In the genomic region with DNA sequence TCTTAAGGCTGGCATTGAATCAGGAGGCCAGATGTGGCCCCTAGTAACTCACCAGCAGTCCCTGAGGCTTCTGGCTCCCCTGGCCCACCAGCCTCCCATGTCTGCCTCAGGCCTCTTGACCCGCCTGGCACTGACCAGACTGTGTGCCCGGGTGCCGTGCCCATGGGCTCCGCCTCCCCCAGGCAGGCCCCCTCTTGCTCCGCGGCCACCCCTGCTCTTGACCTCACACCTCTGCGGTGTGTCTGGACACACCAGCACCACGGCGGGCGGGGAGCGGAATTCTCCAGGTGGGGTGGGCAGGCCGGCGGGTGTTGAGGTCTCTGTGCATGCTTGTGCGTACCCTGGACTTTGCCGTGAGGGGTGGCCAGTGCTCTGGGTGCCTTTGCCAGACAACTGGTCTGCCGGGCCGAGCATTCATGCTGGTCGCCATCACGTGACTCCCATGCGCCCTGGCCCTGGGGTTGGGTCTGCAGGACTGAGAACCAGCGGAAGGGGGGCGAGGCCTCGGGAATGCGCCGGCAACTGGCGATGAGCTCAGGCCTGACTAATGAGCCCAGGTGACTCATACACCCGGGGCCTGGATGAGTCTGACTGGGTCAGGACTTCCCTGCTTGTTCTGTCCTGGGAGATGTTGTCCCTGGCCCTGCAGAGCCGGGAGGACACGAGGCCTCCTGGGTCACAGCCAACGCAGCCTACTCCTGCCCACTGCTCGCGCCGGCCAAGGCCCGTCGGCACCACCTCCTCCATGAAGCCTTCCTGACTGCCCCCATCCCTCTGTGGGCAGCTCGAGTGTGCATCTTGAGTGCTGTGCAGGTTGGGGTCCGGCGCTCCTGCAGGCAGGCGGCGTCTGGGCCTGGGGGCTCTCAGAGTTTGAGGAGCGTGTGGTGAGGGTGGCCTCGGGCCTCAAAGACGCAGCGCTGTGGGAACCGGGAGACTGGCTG, we compare ENCODE assay signal across 1 cellular context.
TF ChIP-seq lines count a peak whose summit lies in the region.

No MANE protein-coding gene starts in this region.

TF ChIP-seq in HepG2, 621 proteins besides CTCF, POLR2A, EP300 and RAD21 (continued from another document and continues in another):
- TF ChIP-seq, protein P1, sequence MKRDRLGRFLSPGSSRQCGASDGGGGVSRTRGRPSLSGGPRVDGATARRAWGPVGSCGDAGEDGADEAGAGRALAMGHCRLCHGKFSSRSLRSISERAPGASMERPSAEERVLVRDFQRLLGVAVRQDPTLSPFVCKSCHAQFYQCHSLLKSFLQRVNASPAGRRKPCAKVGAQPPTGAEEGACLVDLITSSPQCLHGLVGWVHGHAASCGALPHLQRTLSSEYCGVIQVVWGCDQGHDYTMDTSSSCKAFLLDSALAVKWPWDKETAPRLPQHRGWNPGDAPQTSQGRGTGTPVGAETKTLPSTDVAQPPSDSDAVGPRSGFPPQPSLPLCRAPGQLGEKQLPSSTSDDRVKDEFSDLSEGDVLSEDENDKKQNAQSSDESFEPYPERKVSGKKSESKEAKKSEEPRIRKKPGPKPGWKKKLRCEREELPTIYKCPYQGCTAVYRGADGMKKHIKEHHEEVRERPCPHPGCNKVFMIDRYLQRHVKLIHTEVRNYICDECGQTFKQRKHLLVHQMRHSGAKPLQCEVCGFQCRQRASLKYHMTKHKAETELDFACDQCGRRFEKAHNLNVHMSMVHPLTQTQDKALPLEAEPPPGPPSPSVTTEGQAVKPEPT (CRISPR knock-in tag; IDR thresholded peaks at IDR 0.05; ENCODE audit: low read depth), result 0 out of 2 replicates have a peak, but pooled peaks have one; percentile 53
- peak; percentile 81 for TF ChIP-seq FOXA3 (CRISPR knock-in tag; IDR thresholded peaks at IDR 0.05)
- TF ChIP-seq, protein P2, sequence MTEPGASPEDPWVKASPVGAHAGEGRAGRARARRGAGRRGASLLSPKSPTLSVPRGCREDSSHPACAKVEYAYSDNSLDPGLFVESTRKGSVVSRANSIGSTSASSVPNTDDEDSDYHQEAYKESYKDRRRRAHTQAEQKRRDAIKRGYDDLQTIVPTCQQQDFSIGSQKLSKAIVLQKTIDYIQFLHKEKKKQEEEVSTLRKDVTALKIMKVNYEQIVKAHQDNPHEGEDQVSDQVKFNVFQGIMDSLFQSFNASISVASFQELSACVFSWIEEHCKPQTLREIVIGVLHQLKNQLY (CRISPR knock-in tag; IDR thresholded peaks at IDR 0.05), result peak; percentile 99
- TF ChIP-seq, protein P3, sequence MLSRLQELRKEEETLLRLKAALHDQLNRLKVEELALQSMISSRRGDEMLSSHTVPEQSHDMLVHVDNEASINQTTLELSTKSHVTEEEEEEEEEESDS (CRISPR knock-in tag; IDR thresholded peaks at IDR 0.05; ENCODE audit: borderline replicate concordance), result no peak
- TF ChIP-seq SP5 (CRISPR knock-in tag; IDR thresholded peaks at IDR 0.05; ENCODE audit: borderline replicate concordance, low read depth), result peak; percentile 76
- TF ChIP-seq, protein P4, sequence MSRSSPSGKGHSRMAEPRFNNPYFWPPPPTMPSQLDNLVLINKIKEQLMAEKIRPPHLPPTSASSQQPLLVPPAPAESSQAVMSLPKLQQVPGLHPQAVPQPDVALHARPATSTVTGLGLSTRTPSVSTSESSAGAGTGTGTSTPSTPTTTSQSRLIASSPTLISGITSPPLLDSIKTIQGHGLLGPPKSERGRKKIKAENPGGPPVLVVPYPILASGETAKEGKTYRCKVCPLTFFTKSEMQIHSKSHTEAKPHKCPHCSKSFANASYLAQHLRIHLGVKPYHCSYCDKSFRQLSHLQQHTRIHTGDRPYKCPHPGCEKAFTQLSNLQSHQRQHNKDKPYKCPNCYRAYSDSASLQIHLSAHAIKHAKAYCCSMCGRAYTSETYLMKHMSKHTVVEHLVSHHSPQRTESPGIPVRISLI (CRISPR knock-in tag; IDR thresholded peaks at IDR 0.05; ENCODE audit: borderline replicate concordance), result no peak; the same call in 1 of the 2 replicates
- peak; percentile 54; the same call in 1 of the 2 replicates for TF ChIP-seq SSRP1 (CRISPR knock-in tag; IDR thresholded peaks at IDR 0.05)
- no peak for TF ChIP-seq ZNF33A (CRISPR knock-in tag; IDR thresholded peaks at IDR 0.05; ENCODE audit: borderline replicate concordance)
- no peak for TF ChIP-seq SMARCE1 (IDR thresholded peaks at IDR 0.05; ENCODE audit: borderline replicate concordance)
- peak; percentile 77; the same call in 1 of the 2 replicates for TF ChIP-seq TOPORS (CRISPR knock-in tag; IDR thresholded peaks at IDR 0.05)
- no peak; the same call in 1 of the 2 replicates for TF ChIP-seq SMYD3 (CRISPR knock-in tag; IDR thresholded peaks at IDR 0.05)
- TF ChIP-seq POLR2G (IDR thresholded peaks at IDR 0.05; ENCODE audit: low read depth, low read length), result 0 out of 2 replicates have a peak, but pooled peaks have one; percentile 10
- peak; percentile 53; the same call in 1 of the 2 replicates for TF ChIP-seq ZNF263 (CRISPR knock-in tag; IDR thresholded peaks at IDR 0.05)
- TF ChIP-seq, protein P5, sequence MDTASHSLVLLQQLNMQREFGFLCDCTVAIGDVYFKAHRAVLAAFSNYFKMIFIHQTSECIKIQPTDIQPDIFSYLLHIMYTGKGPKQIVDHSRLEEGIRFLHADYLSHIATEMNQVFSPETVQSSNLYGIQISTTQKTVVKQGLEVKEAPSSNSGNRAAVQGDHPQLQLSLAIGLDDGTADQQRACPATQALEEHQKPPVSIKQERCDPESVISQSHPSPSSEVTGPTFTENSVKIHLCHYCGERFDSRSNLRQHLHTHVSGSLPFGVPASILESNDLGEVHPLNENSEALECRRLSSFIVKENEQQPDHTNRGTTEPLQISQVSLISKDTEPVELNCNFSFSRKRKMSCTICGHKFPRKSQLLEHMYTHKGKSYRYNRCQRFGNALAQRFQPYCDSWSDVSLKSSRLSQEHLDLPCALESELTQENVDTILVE (CRISPR knock-in tag; IDR thresholded peaks at IDR 0.05), result peak; percentile 53
- peak; percentile 92; the same call in 1 of the 2 replicates for TF ChIP-seq MIER3 (CRISPR knock-in tag; IDR thresholded peaks at IDR 0.05; ENCODE audit: borderline replicate concordance)
- peak; percentile 74; the same call in 1 of the 2 replicates for TF ChIP-seq XBP1 (CRISPR knock-in tag; IDR thresholded peaks at IDR 0.05)
- TF ChIP-seq ZNF17 (CRISPR knock-in tag; IDR thresholded peaks at IDR 0.05), result no peak
- TF ChIP-seq MLLT10 (CRISPR knock-in tag; IDR thresholded peaks at IDR 0.05), result no peak
- no peak for TF ChIP-seq RBAK (CRISPR knock-in tag; IDR thresholded peaks at IDR 0.05)
- TF ChIP-seq ZNF44 (CRISPR knock-in tag; IDR thresholded peaks at IDR 0.05), result 0 out of 2 replicates have a peak, but pooled peaks have one; percentile 31
- TF ChIP-seq, protein P6, sequence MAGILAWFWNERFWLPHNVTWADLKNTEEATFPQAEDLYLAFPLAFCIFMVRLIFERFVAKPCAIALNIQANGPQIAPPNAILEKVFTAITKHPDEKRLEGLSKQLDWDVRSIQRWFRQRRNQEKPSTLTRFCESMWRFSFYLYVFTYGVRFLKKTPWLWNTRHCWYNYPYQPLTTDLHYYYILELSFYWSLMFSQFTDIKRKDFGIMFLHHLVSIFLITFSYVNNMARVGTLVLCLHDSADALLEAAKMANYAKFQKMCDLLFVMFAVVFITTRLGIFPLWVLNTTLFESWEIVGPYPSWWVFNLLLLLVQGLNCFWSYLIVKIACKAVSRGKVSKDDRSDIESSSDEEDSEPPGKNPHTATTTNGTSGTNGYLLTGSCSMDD (CRISPR knock-in tag; IDR thresholded peaks at IDR 0.05), result no peak; the same call in 1 of the 2 replicates
- TF ChIP-seq ELF3 (CRISPR knock-in tag; IDR thresholded peaks at IDR 0.05), result peak; percentile 72; the same call in 1 of the 2 replicates
- TF ChIP-seq ZNF124 (CRISPR knock-in tag; IDR thresholded peaks at IDR 0.05), result peak; percentile 92
- TF ChIP-seq ZSCAN22 (CRISPR knock-in tag; IDR thresholded peaks at IDR 0.05), result peak; percentile 66; the same call in 1 of the 2 replicates
- TF ChIP-seq, protein P7, sequence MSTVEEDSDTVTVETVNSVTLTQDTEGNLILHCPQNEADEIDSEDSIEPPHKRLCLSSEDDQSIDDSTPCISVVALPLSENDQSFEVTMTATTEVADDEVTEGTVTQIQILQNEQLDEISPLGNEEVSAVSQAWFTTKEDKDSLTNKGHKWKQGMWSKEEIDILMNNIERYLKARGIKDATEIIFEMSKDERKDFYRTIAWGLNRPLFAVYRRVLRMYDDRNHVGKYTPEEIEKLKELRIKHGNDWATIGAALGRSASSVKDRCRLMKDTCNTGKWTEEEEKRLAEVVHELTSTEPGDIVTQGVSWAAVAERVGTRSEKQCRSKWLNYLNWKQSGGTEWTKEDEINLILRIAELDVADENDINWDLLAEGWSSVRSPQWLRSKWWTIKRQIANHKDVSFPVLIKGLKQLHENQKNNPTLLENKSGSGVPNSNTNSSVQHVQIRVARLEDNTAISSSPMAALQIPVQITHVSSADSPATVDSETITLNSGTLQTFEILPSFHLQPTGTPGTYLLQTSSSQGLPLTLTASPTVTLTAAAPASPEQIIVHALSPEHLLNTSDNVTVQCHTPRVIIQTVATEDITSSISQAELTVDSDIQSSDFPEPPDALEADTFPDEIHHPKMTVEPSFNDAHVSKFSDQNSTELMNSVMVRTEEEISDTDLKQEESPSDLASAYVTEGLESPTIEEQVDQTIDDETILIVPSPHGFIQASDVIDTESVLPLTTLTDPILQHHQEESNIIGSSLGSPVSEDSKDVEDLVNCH (CRISPR knock-in tag; IDR thresholded peaks at IDR 0.05), result no peak
- TF ChIP-seq, protein P8, sequence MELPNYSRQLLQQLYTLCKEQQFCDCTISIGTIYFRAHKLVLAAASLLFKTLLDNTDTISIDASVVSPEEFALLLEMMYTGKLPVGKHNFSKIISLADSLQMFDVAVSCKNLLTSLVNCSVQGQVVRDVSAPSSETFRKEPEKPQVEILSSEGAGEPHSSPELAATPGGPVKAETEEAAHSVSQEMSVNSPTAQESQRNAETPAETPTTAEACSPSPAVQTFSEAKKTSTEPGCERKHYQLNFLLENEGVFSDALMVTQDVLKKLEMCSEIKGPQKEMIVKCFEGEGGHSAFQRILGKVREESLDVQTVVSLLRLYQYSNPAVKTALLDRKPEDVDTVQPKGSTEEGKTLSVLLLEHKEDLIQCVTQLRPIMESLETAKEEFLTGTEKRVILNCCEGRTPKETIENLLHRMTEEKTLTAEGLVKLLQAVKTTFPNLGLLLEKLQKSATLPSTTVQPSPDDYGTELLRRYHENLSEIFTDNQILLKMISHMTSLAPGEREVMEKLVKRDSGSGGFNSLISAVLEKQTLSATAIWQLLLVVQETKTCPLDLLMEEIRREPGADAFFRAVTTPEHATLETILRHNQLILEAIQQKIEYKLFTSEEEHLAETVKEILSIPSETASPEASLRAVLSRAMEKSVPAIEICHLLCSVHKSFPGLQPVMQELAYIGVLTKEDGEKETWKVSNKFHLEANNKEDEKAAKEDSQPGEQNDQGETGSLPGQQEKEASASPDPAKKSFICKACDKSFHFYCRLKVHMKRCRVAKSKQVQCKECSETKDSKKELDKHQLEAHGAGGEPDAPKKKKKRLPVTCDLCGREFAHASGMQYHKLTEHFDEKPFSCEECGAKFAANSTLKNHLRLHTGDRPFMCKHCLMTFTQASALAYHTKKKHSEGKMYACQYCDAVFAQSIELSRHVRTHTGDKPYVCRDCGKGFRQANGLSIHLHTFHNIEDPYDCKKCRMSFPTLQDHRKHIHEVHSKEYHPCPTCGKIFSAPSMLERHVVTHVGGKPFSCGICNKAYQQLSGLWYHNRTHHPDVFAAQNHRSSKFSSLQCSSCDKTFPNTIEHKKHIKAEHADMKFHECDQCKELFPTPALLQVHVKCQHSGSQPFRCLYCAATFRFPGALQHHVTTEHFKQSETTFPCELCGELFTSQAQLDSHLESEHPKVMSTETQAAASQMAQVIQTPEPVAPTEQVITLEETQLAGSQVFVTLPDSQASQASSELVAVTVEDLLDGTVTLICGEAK (IDR thresholded peaks at IDR 0.05), result no peak
- TF ChIP-seq, protein P8 (CRISPR knock-in tag; IDR thresholded peaks at IDR 0.05), result no peak; the same call in 1 of the 2 replicates
- TF ChIP-seq, protein P9, sequence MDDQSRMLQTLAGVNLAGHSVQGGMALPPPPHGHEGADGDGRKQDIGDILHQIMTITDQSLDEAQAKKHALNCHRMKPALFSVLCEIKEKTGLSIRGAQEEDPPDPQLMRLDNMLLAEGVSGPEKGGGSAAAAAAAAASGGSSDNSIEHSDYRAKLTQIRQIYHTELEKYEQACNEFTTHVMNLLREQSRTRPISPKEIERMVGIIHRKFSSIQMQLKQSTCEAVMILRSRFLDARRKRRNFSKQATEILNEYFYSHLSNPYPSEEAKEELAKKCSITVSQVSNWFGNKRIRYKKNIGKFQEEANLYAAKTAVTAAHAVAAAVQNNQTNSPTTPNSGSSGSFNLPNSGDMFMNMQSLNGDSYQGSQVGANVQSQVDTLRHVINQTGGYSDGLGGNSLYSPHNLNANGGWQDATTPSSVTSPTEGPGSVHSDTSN (CRISPR knock-in tag; IDR thresholded peaks at IDR 0.05; ENCODE audit: borderline replicate concordance), result peak; percentile 32; the same call in 1 of the 2 replicates
- TF ChIP-seq, protein P10, sequence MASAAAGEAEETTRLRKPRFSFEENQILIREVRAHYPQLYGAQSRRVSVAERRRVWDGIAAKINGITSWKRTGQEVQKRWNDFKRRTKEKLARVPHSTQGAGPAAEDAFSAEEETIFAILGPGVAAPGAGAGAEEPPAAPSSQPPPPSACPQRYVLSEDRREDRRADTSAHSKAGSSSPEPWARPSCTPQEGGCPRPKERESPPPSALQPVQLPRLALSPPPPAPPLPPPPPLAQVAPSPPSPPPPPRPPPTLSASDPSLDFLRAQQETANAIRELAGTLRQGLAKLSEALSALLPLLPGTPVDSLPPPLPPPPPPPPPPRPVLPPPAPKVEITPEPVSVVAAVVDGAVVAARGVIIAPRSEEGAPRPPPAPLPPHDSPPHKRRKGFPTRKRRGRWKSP (CRISPR knock-in tag; IDR thresholded peaks at IDR 0.05), result peak; percentile 77; the same call in 1 of the 2 replicates
- no peak for TF ChIP-seq TCF7L2 (IDR thresholded peaks at IDR 0.05; ENCODE audit: low read depth, low read length)
- TF ChIP-seq SNRNP70 (IDR thresholded peaks at IDR 0.05; ENCODE audit: low read depth, low read length), result no peak
